Comparison of ENCODE assay signal across 8 cellular contexts in genomic region chr10:75402486-75403143, GRCh38. TPM values are rescaled to one million over a fixed set of nuclear protein-coding genes. Genes with fewer than 3 reads are reported as not detected.
DNase-seq lines count a peak whose midpoint lies in the region; ATAC-seq, FAIRE-seq and TF ChIP-seq lines count a peak whose summit lies in the region.

No MANE protein-coding gene starts in this region.

- H3K9ac ChIP-seq in mucosa of stomach (ENCODE audit: low read length): peak overlapping the region; percentile 63

- H3K4me1 ChIP-seq in mucosa of stomach (ENCODE audit: control insufficient read depth, insufficient read depth, low read length): peaks cover 46% of the 10 kb centered on the region
- H3K4me1 ChIP-seq in vagina: peaks cover 47% of the 10 kb centered on the region

- H3K36me3 ChIP-seq in mucosa of stomach (ENCODE audit: control insufficient read depth, insufficient read depth, low read length) (no peaks in the 10 kb centered on the region), vagina (peaks cover 0 to 12% of the 10 kb centered on the region in 2 donors)

- peaks cover 2% of the 10 kb centered on the region for H3K36me3 Mint-ChIP-seq in effector memory CD8-positive, alpha-beta T cell (ENCODE audit: insufficient read depth)

- DNase-seq in ACHN: peak; percentile 85
- peak; percentile 69 for DNase-seq in H54 (ENCODE audit: insufficient read length, low spot score)
- peak; percentile 36 for DNase-seq in RCC 7860 (ENCODE audit: low spot score)
- DNase-seq in effector memory CD8-positive, alpha-beta T cell: no peak
- DNase-seq in vagina (ENCODE audit: extremely low spot score in 2 of 2): no peak
- DNase-seq in globus pallidus (ENCODE audit: low spot score): no peak
- no peak for DNase-seq in activated CD8-positive, alpha-beta memory T cell treated with anti-CD3 and anti-CD28 coated beads for 24 hours

- ATAC-seq in effector memory CD8-positive, alpha-beta T cell (replicated peaks): no peak

- H3K9me3 ChIP-seq in mucosa of stomach (ENCODE audit: control insufficient read depth, low read length) (no peaks in the 10 kb centered on the region), vagina (no peaks in the 10 kb centered on the region)

- TF ChIP-seq POLR2A in H54 (IDR thresholded peaks at IDR 0.05; ENCODE audit: low read depth, low read length): peak; percentile 18; the same call in 1 of the 2 replicates
- no peak for TF ChIP-seq POLR2A in vagina (IDR thresholded peaks at IDR 0.05)

- in situ Hi-C loops in ACHN (cut with HindIII; ENCODE audit: low pct_ligation_motif_present, low pct_unique_long_range_greater_than_20kb, low sequenced_read_pairs): no loop called here

- peaks cover 60 to 80% of the 10 kb centered on the region in 2 donors for H3K27me3 Mint-ChIP-seq in effector memory CD8-positive, alpha-beta T cell

- no peak for TF ChIP-seq CTCF in vagina (IDR thresholded peaks at IDR 0.05)

- H3K4me3 ChIP-seq in mucosa of stomach (ENCODE audit: low read length) (peak overlapping the region; percentile 57), vagina (peak overlapping the region; percentile 88 to 99)

- H3K27ac ChIP-seq in vagina: peak overlapping the region; percentile 99

- H3K27ac Mint-ChIP-seq in effector memory CD8-positive, alpha-beta T cell: no peak overlapping the region

- H3K4me1 Mint-ChIP-seq in effector memory CD8-positive, alpha-beta T cell (ENCODE audit: low read depth in 2 of 2): peaks cover 14 to 23% of the 10 kb centered on the region in 2 donors

- intact Hi-C loops in vagina (cut with DNase I): loop anchor here (5.0 to 10.0 kb wide), 4 partner anchors 65 to 502 kb away; no protein-coding TSS in a partner anchor

- FAIRE-seq in H54 (lab: Jason Lieb, UNC) (no peak), RCC 7860 (lab: Jason Lieb, UNC) (no peak)

- peak overlapping the region; percentile 54 to 82 for H3K4me3 Mint-ChIP-seq in effector memory CD8-positive, alpha-beta T cell

- peaks cover 49% of the 10 kb centered on the region for H3K27me3 ChIP-seq in mucosa of stomach (ENCODE audit: control insufficient read depth, insufficient read depth, low read length)
- no peaks in the 10 kb centered on the region for H3K27me3 ChIP-seq in vagina

- H3K9me3 Mint-ChIP-seq in effector memory CD8-positive, alpha-beta T cell: no peaks in the 10 kb centered on the region

RNA-seq across cellular contexts. Expression of gene ZNF503, which starts 1.1 kb away (rescaled TPM):
- 24.6 TPM for total RNA-seq in vagina

RNA-seq across cellular contexts. Expression of gene LRMDA, which starts 28.8 kb away (rescaled TPM):
- 22.6 TPM for total RNA-seq in vagina

Comparison
In these comparisons a context has a peak if more than half of its experiments do, and no peak if none do; other contexts are left out.
1. DNase-seq: peak in ACHN (single experiment), H54 (single experiment) and RCC 7860 (single experiment); none in effector memory CD8-positive, alpha-beta T cell (0 of 3), vagina (0 of 2), globus pallidus (single experiment) and activated CD8-positive, alpha-beta memory T cell treated with anti-CD3 and anti-CD28 coated beads for 24 hours (single experiment).